ENCODE assay signal across 1 cellular context in the genomic region with DNA sequence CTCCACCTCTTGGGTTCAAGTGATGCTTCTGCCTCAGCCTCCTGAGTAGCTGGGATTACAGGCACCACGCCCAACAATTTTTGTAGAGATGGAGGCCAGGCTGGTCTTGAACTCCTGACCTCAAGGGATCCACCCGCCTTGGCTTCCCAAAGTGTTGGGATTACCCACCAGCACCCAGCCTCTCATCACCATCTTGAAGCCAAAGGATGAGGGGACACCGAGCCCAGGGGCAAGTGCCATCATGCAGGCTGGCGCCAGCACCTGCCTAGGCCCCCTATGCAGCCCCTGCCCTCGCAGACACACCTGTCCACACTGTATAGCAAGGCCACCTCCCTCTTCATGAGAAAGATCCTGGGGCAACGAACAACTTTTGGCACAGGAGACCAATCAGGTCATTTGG.
TF ChIP-seq lines count a peak whose summit lies in the region.

No MANE protein-coding gene starts in this region.

TF ChIP-seq in K562, 482 proteins besides CTCF, POLR2A, EP300 and RAD21:
- TF ChIP-seq MYBL2 (IDR thresholded peaks at IDR 0.05; ENCODE audit: low read depth) (no peak), MYBL2 (CRISPR knock-in tag; IDR thresholded peaks at IDR 0.05; ENCODE audit: borderline replicate concordance) (0 out of 2 replicates have a peak, but pooled peaks have one; percentile 31), TAL1 (IDR thresholded peaks at IDR 0.05) (no peak), NR1H2 (CRISPR knock-in tag; IDR thresholded peaks at IDR 0.05) (no peak)
